In the genomic region with DNA sequence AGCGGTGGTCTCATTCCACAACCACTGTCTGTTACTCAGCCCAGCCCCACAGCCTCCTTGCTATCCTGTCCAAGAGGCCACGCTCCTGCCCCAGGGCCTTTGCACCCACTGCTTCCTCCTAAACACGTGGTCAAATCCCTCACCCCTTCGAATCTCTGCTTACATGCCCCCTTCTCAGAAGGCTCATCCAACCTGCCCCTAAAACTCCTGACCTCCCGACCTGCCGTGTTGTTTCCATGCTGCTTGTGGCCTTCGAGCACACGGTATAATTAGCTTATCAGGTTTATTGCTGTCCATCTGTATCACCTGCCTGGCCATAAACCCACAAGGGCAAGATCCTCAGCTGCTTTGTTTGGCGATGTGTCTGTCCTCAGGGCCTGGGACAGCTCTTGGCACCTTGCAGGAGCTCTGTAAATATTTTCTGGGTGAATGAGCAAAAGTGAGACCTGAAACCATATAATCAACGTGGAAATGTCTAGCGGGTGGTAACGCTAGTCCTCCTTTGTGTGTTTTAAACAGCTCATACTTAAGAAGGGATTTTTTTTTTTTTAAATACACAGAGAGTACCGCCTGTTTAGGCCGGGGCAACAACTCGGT, we compare ENCODE assay signal across 10 cellular contexts. TPM values are rescaled to one million over a fixed set of nuclear protein-coding genes. Genes with fewer than 3 reads are reported as not detected.
DNase-seq lines count a peak whose midpoint lies in the region; ATAC-seq and TF ChIP-seq lines count a peak whose summit lies in the region.
"Had no signal": no experiment of that assay in that cellular context is flagged by ENCODE, and none has a peak within 500 bp of the region (broad histone marks: within the 10 kb centered on the region; RNA-seq: fewer than 3 reads in every experiment).

No MANE protein-coding gene starts in this region.

- H3K79me2 ChIP-seq in Karpas-422 (ENCODE audit: low read length): peaks cover 87% of the 10 kb centered on the region

- H3K27ac ChIP-seq in C4-2B (peak overlapping the region; percentile 7), epithelial cell of prostate (peak overlapping the region; percentile 86), tibial nerve (no peak overlapping the region), Karpas-422 (ENCODE audit: low read length) (no peak overlapping the region)

- H3K9ac ChIP-seq in Karpas-422 (ENCODE audit: low read length): no peak overlapping the region

- ATAC-seq in GM19372 (IDR thresholded peaks at IDR 0.05; ENCODE audit: low read depth, unreplicated experiment): peak; percentile 54
- ATAC-seq in GM19455 (IDR thresholded peaks at IDR 0.05; ENCODE audit: unreplicated experiment): no peak

- peaks cover 16% of the 10 kb centered on the region for H4K20me1 ChIP-seq in Karpas-422 (ENCODE audit: insufficient read depth, low read depth, low read length)

- no peak overlapping the region for H3K4me3 ChIP-seq in tibial nerve
- no peak overlapping the region for H3K4me3 ChIP-seq in Karpas-422 (ENCODE audit: low read length)
- H3K4me3 ChIP-seq: dorsolateral prefrontal cortex had no signal

- TF ChIP-seq EP300 in tibial nerve (IDR thresholded peaks at IDR 0.05): no peak

- TF ChIP-seq POLR2A in tibial nerve (IDR thresholded peaks at IDR 0.05): no peak

- WGBS in tibial nerve, 2 donors: 77 to 80% methylated on average over 15 of the region's 15 CpGs

- DNase-seq in NCI-H2029 treated with DMSO at 0.1 percent for 48 hours (lab: John Stamatoyannopoulos, UW): peak; percentile 22
- no peak for DNase-seq in epithelial cell of prostate (ENCODE audit: low read depth, low spot score)
- DNase-seq in tibial nerve (ENCODE audit: low spot score in 2 of 2): no peak
- no peak for DNase-seq in NCI-H1436 (lab: John Stamatoyannopoulos, UW)
- no peak for DNase-seq in Karpas-422
- DNase-seq: dorsolateral prefrontal cortex, MV-4-11 had no signal

- TF ChIP-seq CTCF in C4-2B (conservative IDR thresholded peaks at IDR 0.05): no peak
- no peak for TF ChIP-seq CTCF in tibial nerve (IDR thresholded peaks at IDR 0.05)

- no peaks in the 10 kb centered on the region for H3K9me3 ChIP-seq in tibial nerve
- no peaks in the 10 kb centered on the region for H3K9me3 ChIP-seq in Karpas-422 (ENCODE audit: low read length)

- no peaks in the 10 kb centered on the region for H3K9me2 ChIP-seq in Karpas-422 (replicated peaks; ENCODE audit: insufficient read depth, low read length)

- H3K4me1 ChIP-seq in tibial nerve: peaks cover 0 to 14% (median 4%) of the 10 kb centered on the region in 4 donors
- H3K4me1 ChIP-seq in Karpas-422 (ENCODE audit: low read length): no peaks in the 10 kb centered on the region

- H2AFZ ChIP-seq in Karpas-422 (ENCODE audit: low read length): no peak overlapping the region

- no peaks in the 10 kb centered on the region for H3K27me3 ChIP-seq in tibial nerve
- H3K27me3 ChIP-seq in Karpas-422 (ENCODE audit: low read length): no peaks in the 10 kb centered on the region
- H3K27me3 ChIP-seq: dorsolateral prefrontal cortex had no signal

- no peak overlapping the region for H3K4me2 ChIP-seq in Karpas-422 (ENCODE audit: low read depth, low read length, poor library complexity, severe bottlenecking)

- H3K36me3 ChIP-seq in tibial nerve (peaks cover 0 to 4% (median 0%) of the 10 kb centered on the region in 3 donors), Karpas-422 (ENCODE audit: insufficient read depth, low read length) (peaks cover 18% of the 10 kb centered on the region)

RNA-seq across cellular contexts. Expression of gene SCARB1, which starts 36.0 kb away (rescaled TPM):
- total RNA-seq in tibial nerve: 10 to 100 TPM; 15.3 to 55.3 (median 29.7) TPM
- total RNA-seq in Karpas-422 (2014; rRNA removed; shearing (Covaris generic); ENCODE audit: low replicate concordance): 91.7 and 102 TPM in 2 replicates

Comparison
In these comparisons a context has a peak if more than half of its experiments do, and no peak if none do; other contexts are left out.
1. H3K27ac ChIP-seq: peak in C4-2B (single experiment) and epithelial cell of prostate (single experiment); none in tibial nerve (0 of 4) and Karpas-422 (single experiment).